Comparison of ENCODE assay signal across 33 cellular contexts in genomic region chr7:151281686-151282085, GRCh38. TPM values are rescaled to one million over a fixed set of nuclear protein-coding genes. Genes with fewer than 3 reads are reported as not detected.
"Had no signal": no experiment of that assay in that cellular context is flagged by ENCODE, and none has a peak within 500 bp of the region (broad histone marks: within the 10 kb centered on the region; RNA-seq: fewer than 3 reads in every experiment).

No MANE protein-coding gene starts in this region.

- H3K4me3 ChIP-seq: ascending aorta, body of pancreas, breast epithelium had no signal

- H3K4me3 Mint-ChIP-seq: activated B cell treated with CpG ODN at 0.5 μM for 24 hours; activated CD4-positive, alpha-beta memory T cell treated with anti-CD3 and anti-CD28 coated beads for 36 hours; activated CD4-positive, alpha-beta T cell treated with anti-CD3 and anti-CD28 coated beads, Interleukin-2, amount 10 ng/mL, durations not matched to agents 24 days and 14 days; activated CD8-positive, alpha-beta T cell treated with anti-CD3 and anti-CD28 coated beads for 36 hours; activated naive CD4-positive, alpha-beta T cell treated with anti-CD3 and anti-CD28 coated beads, Interleukin-2, amount 10 ng/mL, durations not matched to agents 7 days and 5 days; activated naive CD4-positive, alpha-beta T cell treated with anti-CD3 and anti-CD28 coated beads, Interleukin-2, amount 50 U/mL, for 24 hours; activated naive CD8-positive, alpha-beta T cell; activated naive CD8-positive, alpha-beta T cell treated with anti-CD3 and anti-CD28 coated beads, Interleukin-2, amount 10 ng/mL, durations not matched to agents 7 days and 5 days; activated naive CD8-positive, alpha-beta T cell treated with anti-CD3 and anti-CD28 coated beads, Interleukin-2, amount 50 U/mL, for 24 hours; activated T-cell treated with anti-CD3 and anti-CD28 coated beads, Interleukin-2, amount 50 U/mL, for 24 hours; T-helper 1 cell treated with Interleukin-12 subunit alpha and Interleukin-12 subunit beta and Interleukin-4 antibody, amounts not matched to agents 30 μg/mL and 1 μg/mL, for 36 hours; T-helper 2 cell treated with Interferon-gamma antibody and Interleukin-4, amounts not matched to agents 5 μg/mL and 100 μg/mL, for 36 hours had no signal

- FAIRE-seq: TTC549 had no signal

- H3K9me3 ChIP-seq: ascending aorta, body of pancreas, breast epithelium had no signal

- H3K27ac ChIP-seq: ascending aorta, body of pancreas, brain microvascular endothelial cell, breast epithelium, VCaP had no signal

- H3K27me3 ChIP-seq: ascending aorta had no signal

- H3K27me3 Mint-ChIP-seq: activated naive CD4-positive, alpha-beta T cell treated with anti-CD3 and anti-CD28 coated beads, Interleukin-2, amount 50 U/mL, for 24 hours; activated naive CD8-positive, alpha-beta T cell had no signal

- H3K36me3 Mint-ChIP-seq: activated CD4-positive, alpha-beta memory T cell treated with anti-CD3 and anti-CD28 coated beads for 36 hours; activated naive CD4-positive, alpha-beta T cell treated with anti-CD3 and anti-CD28 coated beads, Interleukin-2, amount 10 ng/mL, durations not matched to agents 7 days and 5 days; activated naive CD4-positive, alpha-beta T cell treated with anti-CD3 and anti-CD28 coated beads, Interleukin-2, amount 50 U/mL, for 24 hours; activated naive CD8-positive, alpha-beta T cell treated with anti-CD3 and anti-CD28 coated beads, Interleukin-2, amount 10 ng/mL, durations not matched to agents 7 days and 5 days had no signal

- H3K27ac Mint-ChIP-seq: activated B cell treated with CpG ODN at 0.5 μM for 24 hours; activated CD4-positive, alpha-beta memory T cell treated with anti-CD3 and anti-CD28 coated beads for 36 hours; activated CD4-positive, alpha-beta T cell treated with anti-CD3 and anti-CD28 coated beads, Interleukin-2, amount 10 ng/mL, durations not matched to agents 24 days and 14 days; activated CD8-positive, alpha-beta T cell treated with anti-CD3 and anti-CD28 coated beads for 36 hours; activated naive CD4-positive, alpha-beta T cell treated with anti-CD3 and anti-CD28 coated beads, Interleukin-2, amount 10 ng/mL, durations not matched to agents 7 days and 5 days; activated naive CD4-positive, alpha-beta T cell treated with anti-CD3 and anti-CD28 coated beads, Interleukin-2, amount 50 U/mL, for 24 hours; activated naive CD8-positive, alpha-beta T cell; activated naive CD8-positive, alpha-beta T cell treated with anti-CD3 and anti-CD28 coated beads, Interleukin-2, amount 10 ng/mL, durations not matched to agents 7 days and 5 days; activated naive CD8-positive, alpha-beta T cell treated with anti-CD3 and anti-CD28 coated beads, Interleukin-2, amount 50 U/mL, for 24 hours; activated T-cell treated with anti-CD3 and anti-CD28 coated beads, Interleukin-2, amount 50 U/mL, for 24 hours; activated T-helper 2 cell treated with anti-CD3 and anti-CD28 coated beads, Interferon-gamma antibody, Interleukin-2, Interleukin-4, amounts not matched to agents 10 μg/mL and 5 μg/mL and 100 μg/mL, durations not matched to agents 14 hours and 24 hours and 36 hours; T-helper 1 cell treated with Interleukin-12 subunit alpha and Interleukin-12 subunit beta and Interleukin-4 antibody, amounts not matched to agents 30 μg/mL and 1 μg/mL, for 36 hours; T-helper 2 cell treated with Interferon-gamma antibody and Interleukin-4, amounts not matched to agents 5 μg/mL and 100 μg/mL, for 36 hours had no signal

- H3K9me3 Mint-ChIP-seq: activated CD4-positive, alpha-beta T cell treated with anti-CD3 and anti-CD28 coated beads, Interleukin-2, amount 10 ng/mL, durations not matched to agents 24 days and 14 days; activated naive CD4-positive, alpha-beta T cell treated with anti-CD3 and anti-CD28 coated beads, Interleukin-2, amount 10 ng/mL, durations not matched to agents 7 days and 5 days; activated naive CD4-positive, alpha-beta T cell treated with anti-CD3 and anti-CD28 coated beads, Interleukin-2, amount 50 U/mL, for 24 hours; activated naive CD8-positive, alpha-beta T cell treated with anti-CD3 and anti-CD28 coated beads, Interleukin-2, amount 50 U/mL, for 24 hours; activated T-cell treated with anti-CD3 and anti-CD28 coated beads, Interleukin-2, amount 50 U/mL, for 24 hours; activated T-helper 2 cell treated with anti-CD3 and anti-CD28 coated beads, Interferon-gamma antibody, Interleukin-2, Interleukin-4, amounts not matched to agents 10 μg/mL and 5 μg/mL and 100 μg/mL, durations not matched to agents 14 hours and 24 hours and 36 hours; T-helper 1 cell treated with Interleukin-12 subunit alpha and Interleukin-12 subunit beta and Interleukin-4 antibody, amounts not matched to agents 30 μg/mL and 1 μg/mL, for 36 hours; T-helper 2 cell treated with Interferon-gamma antibody and Interleukin-4, amounts not matched to agents 5 μg/mL and 100 μg/mL, for 36 hours had no signal

- DNase-seq: activated B cell treated with CpG ODN at 0.5 μM for 24 hours; activated CD4-positive, alpha-beta memory T cell treated with anti-CD3 and anti-CD28 coated beads for 36 hours; activated CD4-positive, alpha-beta T cell treated with anti-CD3 and anti-CD28 coated beads for 4 hours; activated CD4-positive, alpha-beta T cell treated with anti-CD3 and anti-CD28 coated beads, Interleukin-2, amount 10 ng/mL, durations not matched to agents 24 days and 14 days; activated CD4-positive, alpha-beta T cell treated with anti-CD3 and anti-CD28 coated beads, Interleukin-2, amount 50 U/mL, for 1 hour; activated CD4-positive, alpha-beta T cell treated with anti-CD3 and anti-CD28 coated beads, Interleukin-2, amount 50 U/mL, for 4 hours; activated CD4-positive, CD25-positive, alpha-beta regulatory T cell treated with anti-CD3 and anti-CD28 coated beads, Interleukin-2, amount 50 U/mL, for 72 hours; activated CD8-positive, alpha-beta memory T cell treated with anti-CD3 and anti-CD28 coated beads, Interleukin-2, amount 50 U/mL, for 48 hours; activated CD8-positive, alpha-beta T cell treated with anti-CD3 and anti-CD28 coated beads for 36 hours; activated effector memory CD4-positive, alpha-beta T cell treated with Interleukin-2 at 50 U/mL for 16 hours; activated gamma-delta T cell; activated naive CD4-positive, alpha-beta T cell treated with anti-CD3 and anti-CD28 coated beads, Interleukin-2, amount 10 ng/mL, durations not matched to agents 7 days and 5 days; activated naive CD4-positive, alpha-beta T cell treated with Interleukin-2 at 50 U/mL for 16 hours; activated naive CD8-positive, alpha-beta T cell treated with anti-CD3 and anti-CD28 coated beads, Interleukin-2, amount 10 ng/mL, durations not matched to agents 7 days and 5 days; activated naive CD8-positive, alpha-beta T cell treated with anti-CD3 and anti-CD28 coated beads, Interleukin-2, amount 50 U/mL, for 24 hours; activated T-cell treated with anti-CD3 and anti-CD28 coated beads, Interleukin-2, amount 50 U/mL, for 24 hours; activated T-cell treated with anti-CD3 and anti-CD28 coated beads, Interleukin-2, amount 50 U/mL, for 48 hours; amygdala; anterior cingulate cortex; body of pancreas; brain microvascular endothelial cell; central memory CD4-positive, alpha-beta T cell; T-helper 2 cell; T-helper 9 cell had no signal

- ATAC-seq: activated CD8-positive, alpha-beta T cell treated with anti-CD3 and anti-CD28 coated beads for 36 hours; activated naive CD8-positive, alpha-beta T cell treated with anti-CD3 and anti-CD28 coated beads, Interleukin-2, amount 50 U/mL, for 24 hours; body of pancreas had no signal

- H3K36me3 ChIP-seq: ascending aorta, brain microvascular endothelial cell, breast epithelium had no signal

RNA-seq across cellular contexts. Expression of gene SMARCD3, which starts 33.2 kb away (rescaled TPM):
- total RNA-seq: activated B cell treated with CpG ODN at 0.5 μM for 24 hours had no signal
